Comparison of ENCODE assay signal across 8 cellular contexts in genomic region chr5:59039003-59039295, GRCh38.
A peak's percentile ranks its signal among the peaks of the same experiment; 100 is the strongest.
DNase-seq lines count a peak whose midpoint lies in the region; ATAC-seq and TF ChIP-seq lines count a peak whose summit lies in the region.

No MANE protein-coding gene starts in this region.

- H2AFZ ChIP-seq in ACC112 (ENCODE audit: low read length, unreplicated experiment) (no peak overlapping the region), fibroblast of lung (ENCODE audit: low read length) (peak overlapping the region; percentile 83)

- peak overlapping the region; percentile 88 for H3K27ac ChIP-seq in ACC112 (ENCODE audit: low read depth, low read length)
- H3K27ac ChIP-seq in RWPE2 (ENCODE audit: poor library complexity, severe bottlenecking) = peak overlapping the region; percentile 62
- H3K27ac ChIP-seq in fibroblast of lung (ENCODE audit: insufficient read depth, low read length) = peak overlapping the region; percentile 81

- H3K4me3 Mint-ChIP-seq in osteocyte (ENCODE audit: unreplicated experiment) = peak overlapping the region; percentile 95

- H3K79me2 ChIP-seq in ACC112 (ENCODE audit: control insufficient read depth, insufficient read depth, low read length, unreplicated experiment) (peaks cover 49% of the 10 kb centered on the region), fibroblast of lung (ENCODE audit: control insufficient read depth, insufficient read depth, low read length) (no peaks in the 10 kb centered on the region)

- H3K4me3 ChIP-seq in ACC112 (ENCODE audit: low read depth, low read length) (peak overlapping the region; percentile 90), RWPE2 (ENCODE audit: severe bottlenecking) (peak overlapping the region; percentile 53), fibroblast of lung (replicated peaks in 1 of 4; ENCODE audit: control extremely low read depth in 1 of 4, insufficient read depth in 1 of 4, low read depth in 3 of 4, low read length in 4 of 4) (peak overlapping the region; percentile 56 to 95 (median 70))

- peaks cover 58% of the 10 kb centered on the region for H3K4me1 Mint-ChIP-seq in osteocyte (ENCODE audit: unreplicated experiment)

- H3K9me3 ChIP-seq in RWPE2 (ENCODE audit: severe bottlenecking) (no peaks in the 10 kb centered on the region), fibroblast of lung (ENCODE audit: control insufficient read depth, insufficient read depth, low read depth, low read length) (no peaks in the 10 kb centered on the region)

- TF ChIP-seq CTCF in RWPE2 (IDR thresholded peaks at IDR 0.05; ENCODE audit: poor library complexity, severe bottlenecking) (no peak), fibroblast of lung (conservative IDR thresholded peaks at IDR 0.05 in 1 of 2, IDR thresholded peaks at IDR 0.05 in 1 of 2; ENCODE audit: low read depth in 1 of 2, low read length in 2 of 2) (no peak), osteocyte (IDR thresholded peaks at IDR 0.05) (no peak)

- H3K27me3 ChIP-seq in ACC112 (ENCODE audit: insufficient read depth, low read length) (no peaks in the 10 kb centered on the region), RWPE2 (ENCODE audit: insufficient read depth, poor library complexity, severe bottlenecking) (no peaks in the 10 kb centered on the region), fibroblast of lung (ENCODE audit: control insufficient read depth, insufficient read depth, low read length) (no peaks in the 10 kb centered on the region)

- peak overlapping the region; percentile 73 for H3K27ac Mint-ChIP-seq in osteocyte (ENCODE audit: unreplicated experiment)

- H3K4me1 ChIP-seq in ACC112 (ENCODE audit: control insufficient read depth, insufficient read depth, low read length, unreplicated experiment) (peaks cover 54% of the 10 kb centered on the region), RWPE2 (ENCODE audit: insufficient read depth, poor library complexity, severe bottlenecking) (peaks cover 51% of the 10 kb centered on the region), fibroblast of lung (ENCODE audit: control insufficient read depth, extremely low read depth, insufficient read depth, low read length) (peaks cover 8% of the 10 kb centered on the region)

- H3K4me2 ChIP-seq in fibroblast of lung (ENCODE audit: extremely low read depth, insufficient read depth, low read length) = peak overlapping the region; percentile 55

- ATAC-seq in GM21367 (IDR thresholded peaks at IDR 0.05; ENCODE audit: unreplicated experiment) (peak; percentile 39), RWPE2 (ENCODE audit: low read depth) (peak; percentile 22), HG02870 (IDR thresholded peaks at IDR 0.05; ENCODE audit: unreplicated experiment) (no peak)

- H3K9ac ChIP-seq in fibroblast of lung (ENCODE audit: insufficient read depth, low read length) = peak overlapping the region; percentile 62

- no peaks in the 10 kb centered on the region for H4K20me1 ChIP-seq in fibroblast of lung (ENCODE audit: control insufficient read depth, extremely low read depth, insufficient read depth, low read length)

- no peaks in the 10 kb centered on the region for H3K9me3 Mint-ChIP-seq in osteocyte (ENCODE audit: unreplicated experiment)

- no peaks in the 10 kb centered on the region for H3K36me3 Mint-ChIP-seq in osteocyte (ENCODE audit: unreplicated experiment)

- DNase-seq in RWPE2 (ENCODE audit: low spot score) = peak; percentile 55
- no peak for DNase-seq in fibroblast of lung (ENCODE audit: low read depth in 2 of 2)
- DNase-seq in osteocyte (ENCODE audit: extremely low spot score, unreplicated experiment) = peak; percentile 85
- no peak for DNase-seq in NCI-H187 treated with DMSO at 0.1 percent for 48 hours (lab: John Stamatoyannopoulos, UW)
- no peak for DNase-seq in activated gamma-delta T cell treated with Interleukin-2 at 50 U/mL for 16 hours

- no peaks in the 10 kb centered on the region for H3K36me3 ChIP-seq in ACC112 (ENCODE audit: insufficient read depth, low read length)
- H3K36me3 ChIP-seq in RWPE2 (ENCODE audit: low read depth) = no peaks in the 10 kb centered on the region
- no peaks in the 10 kb centered on the region for H3K36me3 ChIP-seq in fibroblast of lung (ENCODE audit: control insufficient read depth, insufficient read depth, low read length)

- H3K27me3 Mint-ChIP-seq in osteocyte (ENCODE audit: unreplicated experiment) = no peaks in the 10 kb centered on the region

Comparison
In these comparisons a context has a peak if more than half of its experiments do, and no peak if none do; other contexts are left out.
1. DNase-seq: peak in RWPE2 (single experiment) and osteocyte (single experiment); none in fibroblast of lung (0 of 2), NCI-H187 treated with DMSO at 0.1 percent for 48 hours (single experiment) and activated gamma-delta T cell treated with Interleukin-2 at 50 U/mL for 16 hours (single experiment).
2. Peak in every context shown above with its lines, with median percentiles within 50 percentile points of each other: H3K27ac ChIP-seq and H3K4me3 ChIP-seq.